Comparison of ENCODE assay signal across 20 cellular contexts in the genomic region with DNA sequence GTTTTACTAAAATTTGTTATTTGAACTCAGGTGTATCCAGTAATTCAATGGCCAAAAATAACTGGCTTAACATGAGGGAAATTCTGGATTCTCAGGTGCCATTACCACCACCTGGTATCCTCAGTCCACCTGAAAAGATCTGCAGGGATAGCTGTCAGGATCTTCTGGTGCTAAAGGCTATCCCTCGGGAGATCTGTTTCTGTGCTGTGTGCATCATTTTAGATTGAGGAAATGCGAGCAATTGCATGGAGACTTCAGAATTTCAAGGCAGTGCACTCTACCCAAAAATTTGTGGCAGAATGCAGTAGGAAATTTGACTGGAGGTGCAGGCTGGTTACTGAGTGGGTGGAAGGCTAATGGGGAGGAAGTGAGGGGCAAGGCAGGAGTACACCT. TPM values are rescaled to one million over a fixed set of nuclear protein-coding genes. Genes with fewer than 3 reads are reported as not detected.
DNase-seq lines count a peak whose midpoint lies in the region; ATAC-seq and TF ChIP-seq lines count a peak whose summit lies in the region.
"Had no signal": no experiment of that assay in that cellular context is flagged by ENCODE, and none has a peak within 500 bp of the region (broad histone marks: within the 10 kb centered on the region; RNA-seq: fewer than 3 reads in every experiment).

No MANE protein-coding gene starts in this region.

- H4K20me1 ChIP-seq in mammary epithelial cell (ENCODE audit: insufficient read depth, low read length) = no peaks in the 10 kb centered on the region

- no peaks in the 10 kb centered on the region for H3K79me2 ChIP-seq in mammary epithelial cell (ENCODE audit: insufficient read depth, low read length)

- POLR2A ChIA-PET in MCF 10A (lab: Yijun Ruan, JAX) = interaction anchor here (0.6 to 8.0 kb wide), 15 partner anchors 10 to 238 kb away, joined by 3 to 292 read pairs (median 6); a partner anchor contains a TSS

- no peak overlapping the region for H3K4me2 ChIP-seq in mammary epithelial cell (ENCODE audit: insufficient read depth, low read depth, low read length)
- H3K4me2 ChIP-seq: KMS-11 had no signal

- H3K27me3 ChIP-seq in mammary epithelial cell (ENCODE audit: insufficient read depth, low read length) (no peaks in the 10 kb centered on the region), RWPE2 (ENCODE audit: insufficient read depth, poor library complexity, severe bottlenecking) (no peaks in the 10 kb centered on the region), uterus (no peaks in the 10 kb centered on the region)
- H3K27me3 ChIP-seq: breast epithelium, vagina had no signal

- intact Hi-C loops in MCF 10A (cut with micrococcal nuclease) (loop anchor here (5.0 kb wide), 1 partner anchor 137 kb away; no protein-coding TSS in a partner anchor), mammary epithelial cell (cut with micrococcal nuclease) (no loop called here), uterus (cut with DNase I; ENCODE audit: low total_unique reads) (loop anchor here (10.0 kb wide), 1 partner anchor 80 kb away; no protein-coding TSS in a partner anchor)

- H2AFZ ChIP-seq in mammary epithelial cell (ENCODE audit: low read depth, low read length) = no peak overlapping the region

- no peaks in the 10 kb centered on the region for H3K27me3 Mint-ChIP-seq in MCF 10A (ENCODE audit: insufficient read depth, unreplicated experiment)
- peaks cover 1% of the 10 kb centered on the region for H3K27me3 Mint-ChIP-seq in endothelial cell (ENCODE audit: unreplicated experiment)
- H3K27me3 Mint-ChIP-seq: dendritic cell treated with granulocyte-macrophage colony-stimulating factor and Interleukin-4, amounts not matched to agents 40 ng/mL and 50 ng/mL, for 4 days; natural killer cell treated with Interleukin-12 subunit alpha and Interleukin-12 subunit beta and Interleukin-15 and Interleukin-18, amount 100 ng/mL, for 72 hours had no signal

- H3K4me1 Mint-ChIP-seq in MCF 10A (ENCODE audit: insufficient read depth, unreplicated experiment) (peaks cover 21% of the 10 kb centered on the region), endothelial cell (ENCODE audit: unreplicated experiment) (no peaks in the 10 kb centered on the region)

- H3K27ac Mint-ChIP-seq in MCF 10A (ENCODE audit: low read depth, unreplicated experiment) (peak overlapping the region; percentile 85), endothelial cell (ENCODE audit: unreplicated experiment) (no peak overlapping the region)
- H3K27ac Mint-ChIP-seq: dendritic cell treated with granulocyte-macrophage colony-stimulating factor and Interleukin-4, amounts not matched to agents 40 ng/mL and 50 ng/mL, for 4 days had no signal

- H3K9me3 Mint-ChIP-seq in MCF 10A (ENCODE audit: unreplicated experiment) (no peaks in the 10 kb centered on the region), endothelial cell (ENCODE audit: unreplicated experiment) (no peaks in the 10 kb centered on the region)
- H3K9me3 Mint-ChIP-seq: activated T-cell treated with anti-CD3 and anti-CD28 coated beads, Interleukin-2, amount 50 U/mL, for 4 hours; dendritic cell treated with granulocyte-macrophage colony-stimulating factor and Interleukin-4, amounts not matched to agents 40 ng/mL and 50 ng/mL, for 4 days; mesothelial cell of epicardium; natural killer cell treated with Interleukin-12 subunit alpha and Interleukin-12 subunit beta and Interleukin-15 and Interleukin-18, amount 100 ng/mL, for 72 hours had no signal

- H3K36me3 Mint-ChIP-seq in MCF 10A (ENCODE audit: insufficient read depth, unreplicated experiment) (peaks cover 71% of the 10 kb centered on the region), endothelial cell (ENCODE audit: low read depth, unreplicated experiment) (peaks cover 31% of the 10 kb centered on the region)

- H3K27ac ChIP-seq in mammary epithelial cell (ENCODE audit: insufficient read depth, low read depth, low read length) = no peak overlapping the region
- peak overlapping the region; percentile 25 for H3K27ac ChIP-seq in RWPE2 (ENCODE audit: poor library complexity, severe bottlenecking)
- H3K27ac ChIP-seq in uterus = peak overlapping the region; percentile 64 to 86
- H3K27ac ChIP-seq: KMS-11 had no signal

- dilution Hi-C loops in mammary epithelial cell (cut with HindIII; ENCODE audit: low sequenced_read_pairs) = loop anchor here (5.0 kb wide), 1 partner anchor 77 kb away; no protein-coding TSS in a partner anchor

- H3K4me3 Mint-ChIP-seq in MCF 10A (ENCODE audit: unreplicated experiment) (no peak overlapping the region), endothelial cell (ENCODE audit: unreplicated experiment) (peak overlapping the region; percentile 39)
- H3K4me3 Mint-ChIP-seq: activated T-cell treated with anti-CD3 and anti-CD28 coated beads, Interleukin-2, amount 50 U/mL, for 4 hours; dendritic cell treated with granulocyte-macrophage colony-stimulating factor and Interleukin-4, amounts not matched to agents 40 ng/mL and 50 ng/mL, for 4 days; mesothelial cell of epicardium; natural killer cell treated with Interleukin-12 subunit alpha and Interleukin-12 subunit beta and Interleukin-15 and Interleukin-18, amount 100 ng/mL, for 72 hours had no signal

- TF ChIP-seq POLR2A in uterus (IDR thresholded peaks at IDR 0.05) = no peak

- CTCF ChIA-PET in MCF 10A (lab: Yijun Ruan, JAX) (interaction anchor here (0.5 to 6.1 kb wide), 11 partner anchors 22 to 138 kb away, joined by 3 to 127 read pairs (median 4); a partner anchor contains a TSS), mammary epithelial cell (lab: Charles Lee; ENCODE audit: low non-redundant PET) (no interaction called here)

- WGBS in mammary epithelial cell (ENCODE audit: low coverage, missing lambda C conversion rate) = 100% methylated on average over 2 of the region's 2 CpGs

- in situ Hi-C loops in mammary epithelial cell (cut with MboI; ENCODE audit: low sequenced_read_pairs in 2 of 2) = loop anchor here (5.0 to 10.0 kb wide), 2 partner anchors 77 to 80 kb away; no protein-coding TSS in a partner anchor

- peaks cover 6% of the 10 kb centered on the region for H3K4me1 ChIP-seq in mammary epithelial cell (ENCODE audit: insufficient read depth, low read length)
- peaks cover 8% of the 10 kb centered on the region for H3K4me1 ChIP-seq in RWPE2 (ENCODE audit: insufficient read depth, poor library complexity, severe bottlenecking)
- H3K4me1 ChIP-seq in uterus = peaks cover 0 to 9% of the 10 kb centered on the region in 2 donors

- DNase-seq in MCF 10A (ENCODE audit: unreplicated experiment) (no peak), mammary epithelial cell (no peak), RWPE2 (ENCODE audit: low spot score) (no peak), endothelial cell (ENCODE audit: low spot score) (no peak), uterus (peak in 1 of 2 donors; percentile 3), COR-L47 (lab: John Stamatoyannopoulos, UW) (no peak), cerebellar cortex (ENCODE audit: low spot score) (no peak), hypothalamus (lab: John Stamatoyannopoulos, UW) (no peak)
- DNase-seq: NCI-H1048, NCI-H1930, NCI-H345, posterior cingulate gyrus, RPMI8226 had no signal

- no peak for ATAC-seq in RWPE2 (ENCODE audit: low read depth)
- ATAC-seq: natural killer cell treated with Interleukin-12 subunit alpha and Interleukin-12 subunit beta and Interleukin-15 and Interleukin-18, amount 100 ng/mL, for 72 hours had no signal

- no peak overlapping the region for H3K9ac ChIP-seq in mammary epithelial cell (ENCODE audit: insufficient read depth, low read length)
- H3K9ac ChIP-seq: KMS-11 had no signal

- H3K9me3 ChIP-seq in mammary epithelial cell (replicated peaks; ENCODE audit: insufficient read depth, low read length) (no peaks in the 10 kb centered on the region), RWPE2 (ENCODE audit: severe bottlenecking) (no peaks in the 10 kb centered on the region), uterus (no peaks in the 10 kb centered on the region)
- H3K9me3 ChIP-seq: breast epithelium, vagina had no signal

- H3K4me3 ChIP-seq in mammary epithelial cell (replicated peaks in 1 of 3; ENCODE audit: insufficient read depth in 1 of 3, low read depth in 2 of 3, low read length in 3 of 3) (no peak overlapping the region), RWPE2 (ENCODE audit: severe bottlenecking) (no peak overlapping the region), uterus (no peak overlapping the region)
- H3K4me3 ChIP-seq: breast epithelium, vagina had no signal

- BruUV-seq in MCF 10A (replicated peaks; lab: Mats Ljungman, UMichigan) (no TSS peak), mammary epithelial cell (replicated peaks; lab: Mats Ljungman, UMichigan) (no TSS peak)

- peaks cover 19% of the 10 kb centered on the region for H3K36me3 ChIP-seq in mammary epithelial cell (ENCODE audit: insufficient read depth, low read length)
- peaks cover 64% of the 10 kb centered on the region for H3K36me3 ChIP-seq in RWPE2 (ENCODE audit: low read depth)
- no peaks in the 10 kb centered on the region for H3K36me3 ChIP-seq in uterus

- no peak for TF ChIP-seq CTCF in MCF 10A (IDR thresholded peaks at IDR 0.05; ENCODE audit: unreplicated experiment)
- TF ChIP-seq CTCF in mammary epithelial cell (conservative IDR thresholded peaks at IDR 0.05 in 1 of 2, IDR thresholded peaks at IDR 0.05 in 1 of 2; ENCODE audit: extremely low read depth in 1 of 2, insufficient read depth in 1 of 2, low read depth in 1 of 2, low read length in 2 of 2) = no peak
- TF ChIP-seq CTCF in RWPE2 (IDR thresholded peaks at IDR 0.05; ENCODE audit: poor library complexity, severe bottlenecking) = no peak
- TF ChIP-seq CTCF in endothelial cell (IDR thresholded peaks at IDR 0.05; ENCODE audit: unreplicated experiment) = no peak
- TF ChIP-seq CTCF in uterus (IDR thresholded peaks at IDR 0.05) = no peak

RNA-seq across cellular contexts. Expression of a gene that starts 26.4 kb away (rescaled TPM):
- total RNA-seq in MCF 10A (2022) = 33.4 and 41.8 TPM in 2 replicates
- 10 to 100 TPM; 17.0 to 30.9 TPM for total RNA-seq in mammary epithelial cell
- 12.0 TPM for polyA plus RNA-seq in mammary epithelial cell
- polyA minus RNA-seq in mammary epithelial cell = 11.5 TPM
- total RNA-seq in endothelial cell (ENCODE audit: unreplicated experiment) = 18.6 TPM
- 10 to 100 TPM; 13.5 to 43.3 (median 25.8) TPM for total RNA-seq in uterus

RNA-seq across cellular contexts. Expression of a gene that starts 51.9 kb away (rescaled TPM):
- 92.6 and 115 TPM in 2 replicates for total RNA-seq in MCF 10A (2022)
- 10 to 100 TPM; 86.1 to 97.4 TPM for total RNA-seq in mammary epithelial cell
- polyA plus RNA-seq in mammary epithelial cell = 38.0 TPM
- polyA minus RNA-seq in mammary epithelial cell = 72.3 TPM
- 57.7 TPM for total RNA-seq in endothelial cell (ENCODE audit: unreplicated experiment)
- total RNA-seq in uterus = 100 to 1,000 TPM in 2 of 4 donors, 10 to 100 TPM in 2; 48.2 to 134 (median 96.8) TPM

RNA-seq across cellular contexts. Expression of a gene that starts 52.4 kb away (rescaled TPM):
- 74.9 and 93.4 TPM in 2 replicates for total RNA-seq in MCF 10A (2022)
- 10 to 100 TPM; 26.3 to 88.5 TPM for total RNA-seq in mammary epithelial cell
- polyA plus RNA-seq in mammary epithelial cell = 20.5 TPM
- 4.5 TPM for polyA minus RNA-seq in mammary epithelial cell
- total RNA-seq in endothelial cell (ENCODE audit: unreplicated experiment) = 75.2 TPM
- total RNA-seq in uterus = 10 to 100 TPM; 51.2 to 83.2 (median 79.4) TPM

RNA-seq across cellular contexts. Expression of a gene that starts 52.7 kb away (rescaled TPM):
- total RNA-seq in MCF 10A (2022) = 18.0 and 26.1 TPM in 2 replicates
- total RNA-seq in mammary epithelial cell = 10 to 100 TPM; 12.7 to 32.9 TPM
- 18.4 TPM for polyA plus RNA-seq in mammary epithelial cell
- 23.3 TPM for polyA minus RNA-seq in mammary epithelial cell
- total RNA-seq in endothelial cell (ENCODE audit: unreplicated experiment) = 32.6 TPM
- 10 to 100 TPM in 3 of 4 donors, 1 to 10 TPM in 1; 7.4 to 61.5 (median 13.9) TPM for total RNA-seq in uterus
